29 cellular contexts compared by ENCODE assay signal in the genomic region with DNA sequence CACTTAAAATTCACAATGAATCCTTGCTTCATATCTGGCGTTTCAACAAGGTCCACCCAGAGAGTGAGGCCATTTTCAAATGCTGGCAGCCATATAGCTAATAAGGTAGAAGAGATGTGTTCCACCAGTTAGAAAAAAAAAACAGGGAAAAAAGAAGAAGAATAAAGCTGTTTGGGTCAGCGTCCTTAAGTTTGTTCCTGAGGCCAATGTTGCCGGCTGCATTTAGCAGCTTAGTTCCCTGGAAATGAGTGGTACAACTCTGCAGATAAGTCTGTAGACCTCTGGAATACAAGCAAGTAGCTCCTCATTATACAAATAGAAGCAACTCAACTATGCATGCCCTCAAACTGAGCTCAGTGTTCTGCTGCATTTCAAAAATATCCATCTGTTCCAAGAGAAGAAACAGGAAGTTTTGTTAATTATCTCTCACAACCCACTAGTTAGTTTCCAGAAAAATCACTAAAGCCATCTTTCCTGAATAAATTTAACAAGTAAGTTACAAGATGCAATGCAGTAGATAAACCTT.
"Had no signal": no experiment of that assay in that cellular context is flagged by ENCODE, and none has a peak within 500 bp of the region (broad histone marks: within the 10 kb centered on the region; RNA-seq: fewer than 3 reads in every experiment).

No MANE protein-coding gene starts in this region.

- H3K36me3 Mint-ChIP-seq: activated naive CD4-positive, alpha-beta T cell treated with anti-CD3 and anti-CD28 coated beads, Interleukin-2, amount 50 U/mL, for 72 hours; brain had no signal

- H3K27ac ChIP-seq: adrenal gland, SJCRH30, SK-N-MC, WERI-Rb-1 had no signal

- H3K27me3 ChIP-seq: adrenal gland, MG63, SJCRH30 had no signal

- H3K9me3 Mint-ChIP-seq: activated CD4-positive, alpha-beta T cell treated with anti-CD3 and anti-CD28 coated beads, Interleukin-2, amount 10 ng/mL, durations not matched to agents 24 days and 14 days; activated naive CD4-positive, alpha-beta T cell treated with anti-CD3 and anti-CD28 coated beads for 36 hours; activated naive CD4-positive, alpha-beta T cell treated with anti-CD3 and anti-CD28 coated beads, Interleukin-2, amount 50 U/mL, for 72 hours; activated T-cell treated with anti-CD3 and anti-CD28 coated beads, Interleukin-2, amount 50 U/mL, for 24 hours; activated T-helper 2 cell treated with anti-CD3 and anti-CD28 coated beads, Interferon-gamma antibody, Interleukin-2, Interleukin-4, amounts not matched to agents 10 μg/mL and 5 μg/mL and 100 μg/mL, durations not matched to agents 14 hours and 24 hours and 36 hours had no signal

- H3K4me1 ChIP-seq: adrenal gland, SJCRH30 had no signal

- H3K4me3 ChIP-seq: adrenal gland, MG63, SJCRH30, SK-N-MC had no signal

- H3K27me3 Mint-ChIP-seq: activated CD4-positive, alpha-beta T cell treated with anti-CD3 and anti-CD28 coated beads, Interleukin-2, amount 10 ng/mL, durations not matched to agents 24 days and 14 days; brain had no signal

- ATAC-seq: activated CD8-positive, alpha-beta T cell treated with anti-CD3 and anti-CD28 coated beads, Interleukin-2, amount 10 ng/mL, durations not matched to agents 7 days and 5 days; activated naive CD4-positive, alpha-beta T cell treated with anti-CD3 and anti-CD28 coated beads, Interleukin-2, amount 50 U/mL, for 72 hours; Panc1 had no signal

- H3K4me3 Mint-ChIP-seq: activated CD4-positive, alpha-beta T cell treated with anti-CD3 and anti-CD28 coated beads, Interleukin-2, amount 10 ng/mL, durations not matched to agents 24 days and 14 days; activated CD8-positive, alpha-beta T cell treated with anti-CD3 and anti-CD28 coated beads, Interleukin-2, amount 10 ng/mL, durations not matched to agents 7 days and 5 days; activated naive CD4-positive, alpha-beta T cell treated with anti-CD3 and anti-CD28 coated beads for 36 hours; activated T-cell treated with anti-CD3 and anti-CD28 coated beads, Interleukin-2, amount 50 U/mL, for 24 hours; brain had no signal

- H3K36me3 ChIP-seq: adrenal gland, MG63, SJCRH30, WERI-Rb-1 had no signal

- DNase-seq: activated CD4-positive, alpha-beta T cell treated with anti-CD3 and anti-CD28 coated beads for 1 hour; activated CD4-positive, alpha-beta T cell treated with anti-CD3 and anti-CD28 coated beads, Interleukin-2, amount 10 ng/mL, durations not matched to agents 24 days and 14 days; activated CD4-positive, alpha-beta T cell treated with anti-CD3 and anti-CD28 coated beads, Interleukin-2, amount 50 U/mL, for 48 hours; activated CD4-positive, CD25-positive, alpha-beta regulatory T cell; activated CD8-positive, alpha-beta T cell treated with anti-CD3 and anti-CD28 coated beads, Interleukin-2, amount 10 ng/mL, durations not matched to agents 7 days and 5 days; activated gamma-delta T cell; activated naive CD4-positive, alpha-beta T cell treated with anti-CD3 and anti-CD28 coated beads for 36 hours; activated T-cell treated with anti-CD3 and anti-CD28 coated beads, Interleukin-2, amount 50 U/mL, for 24 hours; adrenal gland; caudate nucleus; Kasumi-1; KG1; MG63; NCI-H1048; NCI-H1105 treated with DMSO at 0.1 percent for 48 hours; NCI-H1436 treated with DMSO at 0.1 percent for 48 hours; NCI-H1694 treated with DMSO at 0.1 percent for 48 hours; NCI-H2029; NCI-H345; NCI-H524 treated with DMSO at 0.1 percent for 48 hours; SHP77; SJCRH30; T1000; WERI-Rb-1 had no signal

- H3K4me1 Mint-ChIP-seq: activated CD4-positive, alpha-beta T cell treated with anti-CD3 and anti-CD28 coated beads, Interleukin-2, amount 10 ng/mL, durations not matched to agents 24 days and 14 days; brain had no signal

- H3K27ac Mint-ChIP-seq: activated CD4-positive, alpha-beta T cell treated with anti-CD3 and anti-CD28 coated beads, Interleukin-2, amount 10 ng/mL, durations not matched to agents 24 days and 14 days; activated CD8-positive, alpha-beta T cell treated with anti-CD3 and anti-CD28 coated beads, Interleukin-2, amount 10 ng/mL, durations not matched to agents 7 days and 5 days; activated naive CD4-positive, alpha-beta T cell treated with anti-CD3 and anti-CD28 coated beads for 36 hours; activated naive CD4-positive, alpha-beta T cell treated with anti-CD3 and anti-CD28 coated beads, Interleukin-2, amount 50 U/mL, for 72 hours; activated T-cell treated with anti-CD3 and anti-CD28 coated beads, Interleukin-2, amount 50 U/mL, for 24 hours; activated T-helper 2 cell treated with anti-CD3 and anti-CD28 coated beads, Interferon-gamma antibody, Interleukin-2, Interleukin-4, amounts not matched to agents 10 μg/mL and 5 μg/mL and 100 μg/mL, durations not matched to agents 14 hours and 24 hours and 36 hours had no signal

- H3K9me3 ChIP-seq: adrenal gland, MG63 had no signal
